22 cellular contexts compared by ENCODE assay signal in the genomic region with DNA sequence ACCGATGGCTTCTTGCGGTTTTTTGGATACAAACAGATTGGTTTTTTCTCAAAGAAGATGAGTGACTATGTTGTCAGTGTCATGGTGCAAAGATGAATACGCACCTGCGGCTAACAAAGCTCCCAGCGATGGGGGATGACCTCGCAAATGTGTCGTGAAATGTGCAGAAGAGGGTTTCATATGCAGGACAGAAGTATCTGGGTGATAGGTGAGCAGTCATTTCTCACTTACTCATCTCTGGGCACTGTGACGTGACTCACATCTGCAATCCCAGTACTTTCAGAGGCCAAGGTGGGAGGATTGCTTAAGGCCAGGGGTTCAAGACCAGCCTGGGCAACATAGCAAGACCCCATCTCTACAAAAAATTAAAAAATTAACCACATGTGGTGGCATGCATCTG.
A peak's percentile ranks its signal among the peaks of the same experiment; 100 is the strongest.
DNase-seq lines count a peak whose midpoint lies in the region; ATAC-seq, FAIRE-seq and TF ChIP-seq lines count a peak whose summit lies in the region.
"Had no signal": no experiment of that assay in that cellular context is flagged by ENCODE, and none has a peak within 500 bp of the region (broad histone marks: within the 10 kb centered on the region; RNA-seq: fewer than 3 reads in every experiment).

No MANE protein-coding gene starts in this region.

- H3K9me3 Mint-ChIP-seq in activated naive CD4-positive, alpha-beta T cell treated with anti-CD3 and anti-CD28 coated beads, Interleukin-2, amount 50 U/mL, for 72 hours = no peaks in the 10 kb centered on the region
- no peaks in the 10 kb centered on the region for H3K9me3 Mint-ChIP-seq in activated CD8-positive, alpha-beta T cell treated with anti-CD3 and anti-CD28 coated beads for 36 hours
- H3K9me3 Mint-ChIP-seq: CD4-positive, alpha-beta T cell had no signal

- H3K36me3 ChIP-seq in K562 (ENCODE audit: control insufficient read depth, insufficient read depth, low read length) (no peaks in the 10 kb centered on the region), trophoblast cell (ENCODE audit: control insufficient read depth in 1 of 2, insufficient read depth in 2 of 2, low read length in 2 of 2) (no peaks in the 10 kb centered on the region)

- no peak overlapping the region for H4K12ac ChIP-seq in trophoblast cell (ENCODE audit: low read depth, low read length)

- BruUV-seq in K562 (replicated peaks; lab: Mats Ljungman, UMichigan) = no TSS peak

- POLR2A ChIA-PET in activated CD8-positive, alpha-beta T cell treated with anti-CD3 and anti-CD28 coated beads for 36 hours (lab: Charles Lee) = interaction anchor here (0.8 kb wide), 1 partner anchor 12 kb away, joined by 3 read pairs; no protein-coding TSS in a partner anchor
- POLR2A ChIA-PET in K562 (lab: Yijun Ruan, JAX) = interaction anchor here (1.3 kb wide), 1 partner anchor 16 kb away, joined by 6 read pairs; no protein-coding TSS in a partner anchor

- H4K20me1 ChIP-seq in K562 (replicated peaks; ENCODE audit: control insufficient read depth, insufficient read depth, low read length) = peaks cover 11% of the 10 kb centered on the region; the same call in 1 of the 2 replicates

- H3K4me2 ChIP-seq in K562 (ENCODE audit: insufficient read depth, low read length) (no peak overlapping the region), trophoblast cell (ENCODE audit: low read length) (no peak overlapping the region)

- H4K91ac ChIP-seq in trophoblast cell (ENCODE audit: low read depth, low read length) = no peak overlapping the region

- TF ChIP-seq CTCF in activated CD8-positive, alpha-beta T cell treated with anti-CD3 and anti-CD28 coated beads for 36 hours (IDR thresholded peaks at IDR 0.05) = no peak
- TF ChIP-seq CTCF in K562 (IDR thresholded peaks at IDR 0.05 in 2 of 3, conservative IDR thresholded peaks at IDR 0.05 in 1 of 3; ENCODE audit: insufficient read depth in 2 of 3, low read depth in 1 of 3, low read length in 3 of 3) = no peak

- no peak overlapping the region for H2AK5ac ChIP-seq in trophoblast cell (ENCODE audit: low read length)

- no peak overlapping the region for H3K4me3 Mint-ChIP-seq in activated CD8-positive, alpha-beta T cell treated with anti-CD3 and anti-CD28 coated beads for 36 hours
- H3K4me3 Mint-ChIP-seq: CD4-positive, alpha-beta T cell had no signal

- H3K9ac ChIP-seq in K562 (ENCODE audit: insufficient read depth in 1 of 2, low read depth in 2 of 2, low read length in 2 of 2) (no peak overlapping the region), trophoblast cell (ENCODE audit: low read length) (no peak overlapping the region)

- no peaks in the 10 kb centered on the region for H3K79me2 ChIP-seq in K562 (ENCODE audit: control insufficient read depth, insufficient read depth, low read length)
- no peaks in the 10 kb centered on the region for H3K79me2 ChIP-seq in trophoblast cell (ENCODE audit: control insufficient read depth, insufficient read depth, low read length, poor library complexity)

- no peak for TF ChIP-seq RAD21 in K562 (CRISPR knock-in tag; conservative IDR thresholded peaks at IDR 0.05 in 1 of 2, IDR thresholded peaks at IDR 0.05 in 1 of 2)

- no peak overlapping the region for H2AFZ ChIP-seq in K562 (ENCODE audit: low read depth, low read length)
- no peak overlapping the region for H2AFZ ChIP-seq in trophoblast cell (ENCODE audit: insufficient read depth, low read length, poor library complexity)

- H3K79me1 ChIP-seq in trophoblast cell (ENCODE audit: low read length) = no peaks in the 10 kb centered on the region

- no peaks in the 10 kb centered on the region for H3K36me3 Mint-ChIP-seq in activated naive CD4-positive, alpha-beta T cell treated with anti-CD3 and anti-CD28 coated beads, Interleukin-2, amount 50 U/mL, for 72 hours
- H3K36me3 Mint-ChIP-seq in activated CD8-positive, alpha-beta T cell treated with anti-CD3 and anti-CD28 coated beads for 36 hours (ENCODE audit: low read depth) = no peaks in the 10 kb centered on the region

- no peak overlapping the region for H2BK5ac ChIP-seq in trophoblast cell (ENCODE audit: low read depth, low read length, poor library complexity)

- in situ Hi-C loops in K562 (cut with MboI) = no loop called here

- H3K4me1 ChIP-seq in K562 (replicated peaks in 1 of 2; ENCODE audit: control insufficient read depth in 2 of 2, insufficient read depth in 2 of 2, low read length in 2 of 2) (peaks cover 0 to 4% of the 10 kb centered on the region in 2 experiments; a peak in 2 of 5 replicates), trophoblast cell (ENCODE audit: control insufficient read depth in 1 of 2, insufficient read depth in 2 of 2, low read length in 2 of 2) (peaks cover 3 to 4% of the 10 kb centered on the region in 2 experiments)

- H2BK120ac ChIP-seq in trophoblast cell (ENCODE audit: insufficient read depth, low read length, poor library complexity) = no peak overlapping the region

- H3K27ac ChIP-seq in K562 (ENCODE audit: extremely low read depth, low read depth, low read length) (no peak overlapping the region), trophoblast cell (ENCODE audit: low read depth, low read length) (no peak overlapping the region)
- H3K27ac ChIP-seq: RWPE1 had no signal

- DNase-seq in activated naive CD4-positive, alpha-beta T cell treated with anti-CD3 and anti-CD28 coated beads, Interleukin-2, amount 50 U/mL, for 72 hours (ENCODE audit: low spot score in 2 of 2) = peak; percentile 27 to 44
- no peak for DNase-seq in activated naive CD4-positive, alpha-beta T cell treated with Interleukin-2 at 50 U/mL for 16 hours
- peak; percentile 25 for DNase-seq in activated CD8-positive, alpha-beta T cell treated with anti-CD3 and anti-CD28 coated beads for 36 hours
- no peak for DNase-seq in K562 (ENCODE audit: extremely low read depth in 1 of 4, low spot score in 3 of 4)
- peak; percentile 23 to 42 for DNase-seq in trophoblast cell
- no peak for DNase-seq in hepatic stellate cell (ENCODE audit: low spot score)
- DNase-seq: ACHN; Calu3; CD4-positive, alpha-beta T cell; HCEC 1CT; KBM-7; NCI-H1048; NCI-H146; NCI-H345; NCI-H69; NK-92 treated with Interleukin-12 subunit alpha and Interleukin-12 subunit beta, amount 100 ng/mL, for 24 hours; OCI-M1 had no signal

- no peak overlapping the region for H3K18ac ChIP-seq in trophoblast cell (ENCODE audit: low read length)

- ATAC-seq in activated naive CD4-positive, alpha-beta T cell treated with anti-CD3 and anti-CD28 coated beads, Interleukin-2, amount 50 U/mL, for 72 hours = peak; percentile 85 to 90
- ATAC-seq in activated CD8-positive, alpha-beta T cell treated with anti-CD3 and anti-CD28 coated beads for 36 hours = peak; percentile 20
- ATAC-seq in K562 = no peak
- no peak for ATAC-seq in HG03442 (IDR thresholded peaks at IDR 0.05; ENCODE audit: unreplicated experiment)

- H3K4me1 Mint-ChIP-seq in activated CD8-positive, alpha-beta T cell treated with anti-CD3 and anti-CD28 coated beads for 36 hours (ENCODE audit: low read depth) = no peaks in the 10 kb centered on the region

- CTCF ChIA-PET in activated CD8-positive, alpha-beta T cell treated with anti-CD3 and anti-CD28 coated beads for 36 hours (lab: Charles Lee) = interaction anchor here (1.9 to 5.7 kb wide), 2 partner anchors 16 to 17 kb away, joined by 7 to 24 read pairs; no protein-coding TSS in a partner anchor
- CTCF ChIA-PET in K562 (lab: Yijun Ruan, JAX; ENCODE audit: low intra/inter-chr PET ratio) = no interaction called here

- WGBS in K562 (ENCODE audit: insufficient coverage, low coverage, missing lambda C conversion rate) = 0% methylated on average over 8 of the region's 8 CpGs
- no CpG with 5 or more reads among the region's 8 CpGs for WGBS in trophoblast cell (ENCODE audit: extremely low coverage, insufficient coverage, insufficient read length)

- H3K4ac ChIP-seq in trophoblast cell (ENCODE audit: low read depth, low read length) = no peak overlapping the region

- no peak for TF ChIP-seq EP300 in K562 (IDR thresholded peaks at IDR 0.05; ENCODE audit: low read length)

- no peak overlapping the region for H3K27ac Mint-ChIP-seq in activated naive CD4-positive, alpha-beta T cell treated with anti-CD3 and anti-CD28 coated beads, Interleukin-2, amount 50 U/mL, for 72 hours
- no peak overlapping the region for H3K27ac Mint-ChIP-seq in activated CD8-positive, alpha-beta T cell treated with anti-CD3 and anti-CD28 coated beads for 36 hours
- H3K27ac Mint-ChIP-seq: CD4-positive, alpha-beta T cell had no signal

- no peak overlapping the region for H2BK12ac ChIP-seq in trophoblast cell (ENCODE audit: low read length)

- H3K9me3 ChIP-seq in K562 (replicated peaks; ENCODE audit: control insufficient read depth, insufficient read depth, low read depth, low read length) = no peaks in the 10 kb centered on the region
- peaks cover 5% of the 10 kb centered on the region for H3K9me3 ChIP-seq in trophoblast cell (ENCODE audit: insufficient read depth, low read depth, low read length)

- H3K4me3 ChIP-seq in K562 (no peak overlapping the region), trophoblast cell (ENCODE audit: low read depth, low read length) (no peak overlapping the region)

- intact Hi-C loops in activated CD8-positive, alpha-beta T cell treated with anti-CD3 and anti-CD28 coated beads for 36 hours (cut with micrococcal nuclease) = no loop called here
- intact Hi-C loops in K562 (cut with micrococcal nuclease) = no loop called here

- no peak overlapping the region for H3K23ac ChIP-seq in trophoblast cell (ENCODE audit: low read length)

- H3K9me1 ChIP-seq in K562 (ENCODE audit: control insufficient read depth, insufficient read depth, low read length) = no peaks in the 10 kb centered on the region

- FAIRE-seq in K562 (lab: Jason Lieb, UNC) = no peak
- FAIRE-seq: G401.6, GM19239, HTR-8/SVneo had no signal

- H3K14ac ChIP-seq in trophoblast cell (ENCODE audit: low read length) = no peak overlapping the region

- H3K27me3 Mint-ChIP-seq in activated CD8-positive, alpha-beta T cell treated with anti-CD3 and anti-CD28 coated beads for 36 hours = no peaks in the 10 kb centered on the region
- H3K27me3 Mint-ChIP-seq: CD4-positive, alpha-beta T cell had no signal

- TF ChIP-seq POLR2A in K562 (conservative IDR thresholded peaks at IDR 0.05) = no peak

- H4K8ac ChIP-seq in trophoblast cell (ENCODE audit: low read depth, low read length) = no peak overlapping the region

- H3K27me3 ChIP-seq in K562 (ENCODE audit: control insufficient read depth in 2 of 2, insufficient read depth in 2 of 2, low read length in 2 of 2) (peaks cover 0 to 68% of the 10 kb centered on the region in 2 experiments; a peak in 3 of 5 replicates), trophoblast cell (ENCODE audit: insufficient read depth, low read length) (no peaks in the 10 kb centered on the region)

TF ChIP-seq in K562, 482 proteins besides CTCF, POLR2A, EP300 and RAD21:
- TF ChIP-seq ZNF121 (CRISPR knock-in tag; conservative IDR thresholded peaks at IDR 0.05) (peak; percentile 19; the same call in 1 of the 2 replicates), MCM7 (IDR thresholded peaks at IDR 0.05) (no peak), DIDO1 (tag; IDR thresholded peaks at IDR 0.05; ENCODE audit: low read depth) (no peak)

Comparison
In these comparisons a context has a peak if more than half of its experiments do, and no peak if none do; other contexts are left out.
1. DNase-seq: peak in activated naive CD4-positive, alpha-beta T cell treated with anti-CD3 and anti-CD28 coated beads, Interleukin-2, amount 50 U/mL, for 72 hours (2 of 2), activated CD8-positive, alpha-beta T cell treated with anti-CD3 and anti-CD28 coated beads for 36 hours (single experiment) and trophoblast cell (2 of 2); none in activated naive CD4-positive, alpha-beta T cell treated with Interleukin-2 at 50 U/mL for 16 hours (single experiment), K562 (0 of 4) and hepatic stellate cell (single experiment).
2. ATAC-seq: peak in activated naive CD4-positive, alpha-beta T cell treated with anti-CD3 and anti-CD28 coated beads, Interleukin-2, amount 50 U/mL, for 72 hours (2 of 2) and activated CD8-positive, alpha-beta T cell treated with anti-CD3 and anti-CD28 coated beads for 36 hours (single experiment); none in K562 (single experiment) and HG03442 (single experiment).